In the genomic region with DNA sequence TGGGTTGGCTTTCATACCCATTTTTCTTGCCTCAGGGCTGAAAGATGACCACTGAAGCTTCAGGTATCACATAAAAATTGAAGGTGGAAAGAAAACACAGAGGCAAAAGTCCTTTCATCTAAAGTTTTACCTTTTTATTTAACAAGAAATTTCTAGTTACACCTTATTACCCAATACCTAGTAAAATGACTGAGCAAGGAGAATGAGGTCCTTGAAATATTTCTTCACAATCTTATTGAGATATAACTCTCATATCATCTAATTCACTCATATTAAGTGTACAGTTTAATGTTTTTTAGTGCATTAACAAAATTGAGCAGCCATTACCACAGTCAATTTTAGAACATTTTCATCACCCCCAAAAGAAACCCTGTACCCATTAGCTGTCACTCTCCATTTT, we compare ENCODE assay signal across 7 cellular contexts.
"Had no signal": no experiment of that assay in that cellular context is flagged by ENCODE, and none has a peak within 500 bp of the region (broad histone marks: within the 10 kb centered on the region; RNA-seq: fewer than 3 reads in every experiment).

No MANE protein-coding gene starts in this region.

- FAIRE-seq: G401.6, GM12878, GM12891, GM18507, GM19239 had no signal

- DNase-seq: GDM1, GF-D8 had no signal

- H3K4me3 ChIP-seq: GM12878 had no signal

- ATAC-seq: GM12878 had no signal
